8 cellular contexts compared by ENCODE assay signal in the genomic region with DNA sequence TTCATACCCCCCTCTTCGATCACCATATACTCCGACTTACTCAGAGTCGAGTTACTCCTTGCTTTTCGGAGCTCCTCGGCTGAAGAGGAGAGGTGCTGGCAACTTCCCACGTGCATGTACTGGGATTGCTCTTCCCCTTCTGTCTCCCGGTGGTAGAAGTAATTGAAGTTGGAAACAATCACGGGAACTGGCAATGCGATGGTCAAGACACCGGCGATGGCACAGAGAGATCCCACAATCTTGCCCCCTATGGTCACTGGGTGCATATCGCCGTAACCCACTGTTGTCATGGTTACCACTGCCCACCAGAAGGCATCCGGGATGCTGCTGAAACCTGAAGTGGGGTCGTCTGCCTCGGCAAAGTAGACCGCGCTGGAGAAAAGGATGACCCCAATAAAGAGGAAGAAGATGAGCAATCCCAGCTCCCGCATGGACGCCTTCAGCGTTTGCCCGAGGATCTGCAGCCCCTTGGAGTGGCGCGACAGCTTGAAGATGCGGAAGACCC. TPM values are rescaled to one million over a fixed set of nuclear protein-coding genes. Genes with fewer than 3 reads are reported as not detected.
DNase-seq lines count a peak whose midpoint lies in the region; ATAC-seq and TF ChIP-seq lines count a peak whose summit lies in the region.

No MANE protein-coding gene starts in this region.

- H3K9me3 ChIP-seq in Peyer's patch: no peaks in the 10 kb centered on the region
- H3K9me3 ChIP-seq in skeletal muscle tissue (ENCODE audit: control insufficient read depth in 3 of 3, low read length in 3 of 3): peaks cover 0 to 3% (median 1%) of the 10 kb centered on the region in 3 donors

- DNase-seq in GM20000 (ENCODE audit: low spot score): peak; percentile 3
- DNase-seq in Peyer's patch: peak in 2 of 3 donors; percentile 41 to 52
- peak; percentile 23 for DNase-seq in cerebellum (ENCODE audit: low spot score)
- no peak for DNase-seq in DMS79 treated with DMSO at 0.1 percent for 48 hours (lab: John Stamatoyannopoulos, UW)
- no peak for DNase-seq in left lobe of liver (ENCODE audit: low spot score)
- no peak for DNase-seq in DMS53 (lab: John Stamatoyannopoulos, UW)
- DNase-seq in NCI-H2081 treated with DMSO at 0.1 percent for 48 hours (lab: John Stamatoyannopoulos, UW): no peak

- H3K36me3 ChIP-seq in Peyer's patch (no peaks in the 10 kb centered on the region), skeletal muscle tissue (ENCODE audit: control insufficient read depth in 3 of 3, insufficient read depth in 3 of 3, low read length in 3 of 3) (no peaks in the 10 kb centered on the region)

- TF ChIP-seq CTCF in GM20000 (IDR thresholded peaks at IDR 0.05; ENCODE audit: extremely low read depth, missing control alignments) (no peak), Peyer's patch (IDR thresholded peaks at IDR 0.05) (no peak)

- no peak for ATAC-seq in left lobe of liver

- peaks cover 0 to 15% (median 0%) of the 10 kb centered on the region in 4 donors for H3K4me1 ChIP-seq in Peyer's patch
- peaks cover 0 to 6% (median 0%) of the 10 kb centered on the region in 3 donors for H3K4me1 ChIP-seq in skeletal muscle tissue (ENCODE audit: control insufficient read depth in 3 of 3, insufficient read depth in 3 of 3, low read length in 3 of 3)

- no peak overlapping the region for H3K9ac ChIP-seq in skeletal muscle tissue (ENCODE audit: low read depth in 1 of 3, low read length in 3 of 3)

- no peak for TF ChIP-seq POLR2A in Peyer's patch (IDR thresholded peaks at IDR 0.05)

- H3K27ac ChIP-seq in Peyer's patch: peak overlapping the region; percentile 67 to 91 (median 88)
- no peak overlapping the region for H3K27ac ChIP-seq in skeletal muscle tissue (ENCODE audit: low read depth, low read length)

- peak overlapping the region; percentile 54 to 72 (median 65) for H3K4me3 ChIP-seq in Peyer's patch
- H3K4me3 ChIP-seq in skeletal muscle tissue (ENCODE audit: low read length in 3 of 3): peak overlapping the region in 2 of 3 donors; percentile 2 to 56

- H3K27me3 ChIP-seq in Peyer's patch (peaks cover 0 to 20% of the 10 kb centered on the region in 2 donors), skeletal muscle tissue (ENCODE audit: control insufficient read depth in 3 of 3, insufficient read depth in 3 of 3, low read length in 3 of 3) (peaks cover 46 to 49% (median 48%) of the 10 kb centered on the region in 3 donors)

RNA-seq across cellular contexts. Expression of a gene that starts 1.5 kb away (rescaled TPM):
- total RNA-seq in Peyer's patch: 10 to 100 TPM in 1 of 4 donors, 1 to 10 TPM in 3; 2.2 to 21.5 (median 2.9) TPM
- total RNA-seq in cerebellum: 15.2 TPM
- total RNA-seq in skeletal muscle tissue: 0.52 TPM
- 0.43 TPM for total RNA-seq in left lobe of liver

Comparison
In these comparisons a context has a peak if more than half of its experiments do, and no peak if none do; other contexts are left out.
1. DNase-seq: peak in GM20000 (single experiment), Peyer's patch (2 of 3) and cerebellum (single experiment); none in DMS79 treated with DMSO at 0.1 percent for 48 hours (single experiment), left lobe of liver (single experiment), DMS53 (single experiment) and NCI-H2081 treated with DMSO at 0.1 percent for 48 hours (single experiment).